Comparison of ENCODE assay signal across 4 cellular contexts in genomic region chr2:131738996-131739434, GRCh38.
DNase-seq lines count a peak whose midpoint lies in the region; ATAC-seq, FAIRE-seq and TF ChIP-seq lines count a peak whose summit lies in the region.
"Not testable (repeated sequence)": the region's sequence is repeated elsewhere in the genome, so short reads cannot be mapped to it uniquely, and the experiment has no call there.

No MANE protein-coding gene starts in this region.

- TF ChIP-seq POLR2A in HepG2 (IDR thresholded peaks at IDR 0.05; ENCODE audit: insufficient read depth in 1 of 2, low read depth in 2 of 2, low read length in 2 of 2): not testable (repeated sequence)

- in situ Hi-C loops in HepG2 (cut with HindIII; ENCODE audit: extremely low pct_ligation_motif_present, low pct_unique_long_range_greater_than_20kb): not testable (repeated sequence)

- DNase-seq in HTR-8/SVneo (ENCODE audit: insufficient read length, low spot score); bronchial epithelial cell (ENCODE audit: low read depth); glutamatergic neuron: not testable (repeated sequence)
- peak; percentile 91 for DNase-seq in HepG2 (ENCODE audit: low spot score)

- not testable (repeated sequence) for H4K20me1 ChIP-seq in HepG2 (ENCODE audit: insufficient read depth, low read length)

- H3K4me3 Mint-ChIP-seq in glutamatergic neuron (ENCODE audit: unreplicated experiment): peak overlapping the region; percentile 9

- H3K9me3 ChIP-seq in HepG2 (ENCODE audit: low read length): not testable (repeated sequence)

- not testable (repeated sequence) for H2AFZ ChIP-seq in HepG2 (ENCODE audit: low read length)

- not testable (repeated sequence) for TF ChIP-seq RAD21 in HepG2 (CRISPR knock-in tag; IDR thresholded peaks at IDR 0.05)

- POLR2A ChIA-PET in HepG2 (lab: Yijun Ruan, JAX): not testable (repeated sequence)

- not testable (repeated sequence) for H3K9ac ChIP-seq in HepG2 (ENCODE audit: insufficient read depth, low read depth, low read length)

- BruUV-seq in HepG2 (replicated peaks; lab: Mats Ljungman, UMichigan): not testable (repeated sequence)

- peak overlapping the region; percentile 85 for H3K27ac Mint-ChIP-seq in glutamatergic neuron (ENCODE audit: unreplicated experiment)

- H3K27ac ChIP-seq in HepG2 (ENCODE audit: extremely low read length, insufficient read depth, low read length): peak overlapping the region; percentile 64

- peak; percentile 99 for ATAC-seq in HepG2

- intact Hi-C loops in HepG2 (cut with micrococcal nuclease; ENCODE audit: unreplicated experiment): not testable (repeated sequence)

- peaks cover 24% of the 10 kb centered on the region for H3K4me1 ChIP-seq in HepG2 (ENCODE audit: insufficient read depth, low read length)

- H3K27me3 ChIP-seq in bronchial epithelial cell (ENCODE audit: control insufficient read depth, insufficient read depth, low read length); HepG2 (ENCODE audit: control insufficient read depth in 1 of 2, insufficient read depth in 2 of 2, low read length in 2 of 2): not testable (repeated sequence)

- H3K36me3 Mint-ChIP-seq in glutamatergic neuron (ENCODE audit: unreplicated experiment): not testable (repeated sequence)

- H3K79me2 ChIP-seq in HepG2 (ENCODE audit: insufficient read depth, low read length): not testable (repeated sequence)

- CTCF ChIA-PET in HepG2 (lab: Yijun Ruan, JAX; ENCODE audit: low intra/inter-chr PET ratio, low total read pairs): not testable (repeated sequence)

- TF ChIP-seq CTCF in bronchial epithelial cell (IDR thresholded peaks at IDR 0.05; ENCODE audit: insufficient read depth, low read length, severe bottlenecking); glutamatergic neuron (IDR thresholded peaks at IDR 0.05; ENCODE audit: partially characterized antibody, unreplicated experiment); HepG2 (CRISPR knock-in tag; IDR thresholded peaks at IDR 0.05): not testable (repeated sequence)

- peaks cover 18% of the 10 kb centered on the region for H3K4me1 Mint-ChIP-seq in glutamatergic neuron (ENCODE audit: low read depth, unreplicated experiment)

- H3K4me2 ChIP-seq in HepG2 (ENCODE audit: low read depth, low read length): peak overlapping the region; percentile 64

- FAIRE-seq in HTR-8/SVneo (lab: Jason Lieb, UNC) (peak; percentile 82), bronchial epithelial cell (lab: Jason Lieb, UNC) (peak; percentile 95), HepG2 (lab: Jason Lieb, UNC) (peak; percentile 98)

- not testable (repeated sequence) for H3K4me3 ChIP-seq in bronchial epithelial cell (ENCODE audit: low read depth, low read length); HepG2 (replicated peaks in 1 of 3; ENCODE audit: insufficient read depth in 1 of 3, low read depth in 2 of 3, low read length in 3 of 3)

- H3K36me3 ChIP-seq in bronchial epithelial cell (ENCODE audit: control insufficient read depth, insufficient read depth, low read length); HepG2 (replicated peaks in 1 of 2; ENCODE audit: control insufficient read depth in 1 of 2, insufficient read depth in 2 of 2, low read length in 2 of 2): not testable (repeated sequence)

- TF ChIP-seq EP300 in HepG2 (IDR thresholded peaks at IDR 0.05; ENCODE audit: low read depth in 2 of 2, low read length in 2 of 2): peak in 1 of 2 experiments; percentile 65; a peak in 1 of 4 replicates
- not testable (repeated sequence) for TF ChIP-seq EP300 in HepG2 (CRISPR knock-in tag; IDR thresholded peaks at IDR 0.05; ENCODE audit: borderline replicate concordance)

- not testable (repeated sequence) for H3K9me3 Mint-ChIP-seq in glutamatergic neuron (ENCODE audit: unreplicated experiment)

- H3K27me3 Mint-ChIP-seq in glutamatergic neuron (ENCODE audit: unreplicated experiment): not testable (repeated sequence)

- whole genome bisulfite sequencing in HepG2 (ENCODE audit: low lambda C conversion rate): 0% methylated on average over 1 of the region's 1 CpG

TF ChIP-seq in HepG2, 621 proteins besides CTCF, POLR2A, EP300 and RAD21 (continues in another document):
- TF ChIP-seq BCL3 (CRISPR knock-in tag; IDR thresholded peaks at IDR 0.05): 0 out of 2 replicates have a peak, but pooled peaks have one; percentile 27
- TF ChIP-seq MED1 (CRISPR knock-in tag; IDR thresholded peaks at IDR 0.05): peak; percentile 91
- 0 out of 2 replicates have a peak, but pooled peaks have one; percentile 48 for TF ChIP-seq KMT2B (CRISPR knock-in tag; IDR thresholded peaks at IDR 0.05)
- peak; percentile 38 for TF ChIP-seq FOSL2 (CRISPR knock-in tag; IDR thresholded peaks at IDR 0.05)
- peak; percentile 34; the same call in 1 of the 2 replicates for TF ChIP-seq ZNF292 (CRISPR knock-in tag; IDR thresholded peaks at IDR 0.05; ENCODE audit: borderline replicate concordance, low read depth)
- peak; percentile 29 for TF ChIP-seq ASH2L (IDR thresholded peaks at IDR 0.05; ENCODE audit: insufficient read length, low read depth, low read length)
- peak; percentile 84 for TF ChIP-seq SALL1 (CRISPR knock-in tag; IDR thresholded peaks at IDR 0.05)
- TF ChIP-seq THAP11 (CRISPR knock-in tag; IDR thresholded peaks at IDR 0.05): peak; percentile 64; the same call in 1 of the 2 replicates
- peak; percentile 65 for TF ChIP-seq BCL6 (CRISPR knock-in tag; IDR thresholded peaks at IDR 0.05)
- peak; percentile 65; the same call in 1 of the 2 replicates for TF ChIP-seq FOXK1 (CRISPR knock-in tag; IDR thresholded peaks at IDR 0.05; ENCODE audit: borderline replicate concordance, low read depth)
- peak; percentile 85 for TF ChIP-seq ISL2 (CRISPR knock-in tag; IDR thresholded peaks at IDR 0.05)
- peak; percentile 19; the same call in 1 of the 2 replicates for TF ChIP-seq YEATS4 (CRISPR knock-in tag; IDR thresholded peaks at IDR 0.05; ENCODE audit: borderline replicate concordance)
- peak; percentile 30 for TF ChIP-seq SKI (IDR thresholded peaks at IDR 0.05; ENCODE audit: partially characterized antibody)
- TF ChIP-seq ONECUT2 (CRISPR knock-in tag; IDR thresholded peaks at IDR 0.05): peak; percentile 35; the same call in 1 of the 2 replicates
- peak; percentile 100 for TF ChIP-seq ZNF263 (CRISPR knock-in tag; IDR thresholded peaks at IDR 0.05)
- peak; percentile 86 for TF ChIP-seq SOX5 (CRISPR knock-in tag; IDR thresholded peaks at IDR 0.05; ENCODE audit: borderline replicate concordance)
- TF ChIP-seq ZNF788 (CRISPR knock-in tag; IDR thresholded peaks at IDR 0.05; ENCODE audit: borderline replicate concordance): peak; percentile 16; the same call in 1 of the 2 replicates
- peak in 1 of 2 experiments; percentile 43; a peak in 1 of 4 replicates for TF ChIP-seq KLF16 (CRISPR knock-in tag; IDR thresholded peaks at IDR 0.05)
- TF ChIP-seq HOMEZ (CRISPR knock-in tag; IDR thresholded peaks at IDR 0.05; ENCODE audit: low read depth): peak; percentile 96
- peak; percentile 52; the same call in 1 of the 2 replicates for TF ChIP-seq TARDBP (CRISPR knock-in tag; IDR thresholded peaks at IDR 0.05)
- peak; percentile 87 for TF ChIP-seq PAXIP1 (CRISPR knock-in tag; conservative IDR thresholded peaks at IDR 0.05)
